1 cellular context compared by ENCODE assay signal in the genomic region with DNA sequence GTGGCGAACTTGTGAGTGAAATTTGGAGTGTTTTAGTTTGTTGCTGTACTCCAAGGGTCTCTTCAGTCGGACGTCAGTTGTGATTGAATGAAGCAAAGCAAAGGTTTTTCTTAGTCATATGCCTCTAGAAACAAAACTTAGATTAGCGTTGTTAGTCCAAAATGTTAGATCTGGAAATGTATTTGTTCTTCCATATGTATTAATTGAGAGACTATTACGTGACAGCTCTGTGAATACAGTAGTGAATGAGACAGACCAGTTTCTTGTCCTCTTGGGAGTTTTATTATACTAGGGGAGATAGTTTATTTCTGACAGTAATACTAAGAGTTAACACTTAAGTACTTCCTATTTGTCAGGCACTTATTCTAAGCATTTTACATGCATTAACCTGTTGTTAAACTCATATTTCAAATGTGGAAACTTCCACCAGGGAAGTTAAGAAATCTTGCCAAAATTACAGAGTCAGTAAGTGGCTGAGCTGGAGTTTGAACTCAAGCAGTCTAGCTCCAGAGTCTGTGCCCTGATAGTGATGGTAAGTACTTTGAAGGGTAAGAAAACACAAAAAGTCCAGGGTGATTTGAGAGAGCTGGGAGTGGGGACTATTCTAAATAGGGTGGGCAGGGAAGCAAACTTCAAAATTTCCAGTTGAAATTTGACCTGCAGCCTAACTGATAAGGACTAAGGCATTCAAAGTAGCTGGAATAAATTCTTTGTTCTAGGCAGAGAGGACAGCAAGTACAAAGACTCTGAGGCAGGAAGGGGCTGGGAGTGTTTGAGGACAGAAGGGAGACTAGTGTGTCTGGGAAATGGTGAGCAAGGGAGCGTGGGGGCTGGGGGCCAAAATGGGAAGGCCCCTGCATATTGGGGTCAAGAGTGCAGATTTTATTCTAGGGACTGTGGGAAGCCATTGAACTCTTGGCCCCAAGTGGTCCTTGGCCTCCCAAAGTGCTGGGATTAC.
TF ChIP-seq lines count a peak whose summit lies in the region.

No MANE protein-coding gene starts in this region.

TF ChIP-seq in HepG2, 621 proteins besides CTCF, POLR2A, EP300 and RAD21 (continued from another document and continues in another):
- TF ChIP-seq, protein P1, sequence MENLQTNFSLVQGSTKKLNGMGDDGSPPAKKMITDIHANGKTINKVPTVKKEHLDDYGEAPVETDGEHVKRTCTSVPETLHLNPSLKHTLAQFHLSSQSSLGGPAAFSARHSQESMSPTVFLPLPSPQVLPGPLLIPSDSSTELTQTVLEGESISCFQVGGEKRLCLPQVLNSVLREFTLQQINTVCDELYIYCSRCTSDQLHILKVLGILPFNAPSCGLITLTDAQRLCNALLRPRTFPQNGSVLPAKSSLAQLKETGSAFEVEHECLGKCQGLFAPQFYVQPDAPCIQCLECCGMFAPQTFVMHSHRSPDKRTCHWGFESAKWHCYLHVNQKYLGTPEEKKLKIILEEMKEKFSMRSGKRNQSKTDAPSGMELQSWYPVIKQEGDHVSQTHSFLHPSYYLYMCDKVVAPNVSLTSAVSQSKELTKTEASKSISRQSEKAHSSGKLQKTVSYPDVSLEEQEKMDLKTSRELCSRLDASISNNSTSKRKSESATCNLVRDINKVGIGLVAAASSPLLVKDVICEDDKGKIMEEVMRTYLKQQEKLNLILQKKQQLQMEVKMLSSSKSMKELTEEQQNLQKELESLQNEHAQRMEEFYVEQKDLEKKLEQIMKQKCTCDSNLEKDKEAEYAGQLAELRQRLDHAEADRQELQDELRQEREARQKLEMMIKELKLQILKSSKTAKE (CRISPR knock-in tag; IDR thresholded peaks at IDR 0.05; ENCODE audit: borderline replicate concordance), result peak; percentile 90
- no peak for TF ChIP-seq ATF7 (IDR thresholded peaks at IDR 0.05)
- TF ChIP-seq ATF7 (CRISPR knock-in tag; IDR thresholded peaks at IDR 0.05), result no peak
- no peak for TF ChIP-seq RAD51 (IDR thresholded peaks at IDR 0.05; ENCODE audit: borderline replicate concordance)
- peak; percentile 84 for TF ChIP-seq HNF4A (CRISPR knock-in tag; IDR thresholded peaks at IDR 0.05)
- TF ChIP-seq HOXA3 (CRISPR knock-in tag; IDR thresholded peaks at IDR 0.05), result peak; percentile 77
- TF ChIP-seq HNF4G (IDR thresholded peaks at IDR 0.05; ENCODE audit: borderline replicate concordance, low read depth, low read length), result peak; percentile 82
- TF ChIP-seq HNF4G (CRISPR knock-in tag; IDR thresholded peaks at IDR 0.05; ENCODE audit: borderline replicate concordance, low read depth), result no peak
- TF ChIP-seq HHEX (CRISPR knock-in tag; IDR thresholded peaks at IDR 0.05), result peak; percentile 31; the same call in 1 of the 2 replicates
- TF ChIP-seq, protein P2, sequence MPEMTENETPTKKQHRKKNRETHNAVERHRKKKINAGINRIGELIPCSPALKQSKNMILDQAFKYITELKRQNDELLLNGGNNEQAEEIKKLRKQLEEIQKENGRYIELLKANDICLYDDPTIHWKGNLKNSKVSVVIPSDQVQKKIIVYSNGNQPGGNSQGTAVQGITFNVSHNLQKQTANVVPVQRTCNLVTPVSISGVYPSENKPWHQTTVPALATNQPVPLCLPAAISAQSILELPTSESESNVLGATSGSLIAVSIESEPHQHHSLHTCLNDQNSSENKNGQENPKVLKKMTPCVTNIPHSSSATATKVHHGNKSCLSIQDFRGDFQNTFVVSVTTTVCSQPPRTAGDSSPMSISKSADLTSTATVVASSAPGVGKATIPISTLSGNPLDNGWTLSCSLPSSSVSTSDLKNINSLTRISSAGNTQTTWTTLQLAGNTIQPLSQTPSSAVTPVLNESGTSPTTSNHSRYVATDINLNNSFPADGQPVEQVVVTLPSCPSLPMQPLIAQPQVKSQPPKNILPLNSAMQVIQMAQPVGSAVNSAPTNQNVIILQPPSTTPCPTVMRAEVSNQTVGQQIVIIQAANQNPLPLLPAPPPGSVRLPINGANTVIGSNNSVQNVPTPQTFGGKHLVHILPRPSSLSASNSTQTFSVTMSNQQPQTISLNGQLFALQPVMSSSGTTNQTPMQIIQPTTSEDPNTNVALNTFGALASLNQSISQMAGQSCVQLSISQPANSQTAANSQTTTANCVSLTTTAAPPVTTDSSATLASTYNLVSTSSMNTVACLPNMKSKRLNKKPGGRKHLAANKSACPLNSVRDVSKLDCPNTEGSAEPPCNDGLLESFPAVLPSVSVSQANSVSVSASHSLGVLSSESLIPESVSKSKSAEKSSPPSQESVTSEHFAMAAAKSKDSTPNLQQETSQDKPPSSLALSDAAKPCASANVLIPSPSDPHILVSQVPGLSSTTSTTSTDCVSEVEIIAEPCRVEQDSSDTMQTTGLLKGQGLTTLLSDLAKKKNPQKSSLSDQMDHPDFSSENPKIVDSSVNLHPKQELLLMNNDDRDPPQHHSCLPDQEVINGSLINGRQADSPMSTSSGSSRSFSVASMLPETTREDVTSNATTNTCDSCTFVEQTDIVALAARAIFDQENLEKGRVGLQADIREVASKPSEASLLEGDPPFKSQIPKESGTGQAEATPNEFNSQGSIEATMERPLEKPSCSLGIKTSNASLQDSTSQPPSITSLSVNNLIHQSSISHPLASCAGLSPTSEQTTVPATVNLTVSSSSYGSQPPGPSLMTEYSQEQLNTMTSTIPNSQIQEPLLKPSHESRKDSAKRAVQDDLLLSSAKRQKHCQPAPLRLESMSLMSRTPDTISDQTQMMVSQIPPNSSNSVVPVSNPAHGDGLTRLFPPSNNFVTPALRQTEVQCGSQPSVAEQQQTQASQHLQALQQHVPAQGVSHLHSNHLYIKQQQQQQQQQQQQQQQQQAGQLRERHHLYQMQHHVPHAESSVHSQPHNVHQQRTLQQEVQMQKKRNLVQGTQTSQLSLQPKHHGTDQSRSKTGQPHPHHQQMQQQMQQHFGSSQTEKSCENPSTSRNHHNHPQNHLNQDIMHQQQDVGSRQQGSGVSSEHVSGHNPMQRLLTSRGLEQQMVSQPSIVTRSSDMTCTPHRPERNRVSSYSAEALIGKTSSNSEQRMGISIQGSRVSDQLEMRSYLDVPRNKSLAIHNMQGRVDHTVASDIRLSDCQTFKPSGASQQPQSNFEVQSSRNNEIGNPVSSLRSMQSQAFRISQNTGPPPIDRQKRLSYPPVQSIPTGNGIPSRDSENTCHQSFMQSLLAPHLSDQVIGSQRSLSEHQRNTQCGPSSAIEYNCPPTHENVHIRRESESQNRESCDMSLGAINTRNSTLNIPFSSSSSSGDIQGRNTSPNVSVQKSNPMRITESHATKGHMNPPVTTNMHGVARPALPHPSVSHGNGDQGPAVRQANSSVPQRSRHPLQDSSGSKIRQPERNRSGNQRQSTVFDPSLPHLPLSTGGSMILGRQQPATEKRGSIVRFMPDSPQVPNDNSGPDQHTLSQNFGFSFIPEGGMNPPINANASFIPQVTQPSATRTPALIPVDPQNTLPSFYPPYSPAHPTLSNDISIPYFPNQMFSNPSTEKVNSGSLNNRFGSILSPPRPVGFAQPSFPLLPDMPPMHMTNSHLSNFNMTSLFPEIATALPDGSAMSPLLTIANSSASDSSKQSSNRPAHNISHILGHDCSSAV (CRISPR knock-in tag; IDR thresholded peaks at IDR 0.05; ENCODE audit: borderline replicate concordance), result no peak
- 0 out of 2 replicates have a peak, but pooled peaks have one; percentile 34 for TF ChIP-seq ZSCAN25 (CRISPR knock-in tag; IDR thresholded peaks at IDR 0.05)
- TF ChIP-seq ZFP1 (CRISPR knock-in tag; IDR thresholded peaks at IDR 0.05), result 0 out of 2 replicates have a peak, but pooled peaks have one; percentile 23
- TF ChIP-seq GATAD2A (CRISPR knock-in tag; IDR thresholded peaks at IDR 0.05), result peak; percentile 69
- TF ChIP-seq ATF7-NPFF (CRISPR knock-in tag; IDR thresholded peaks at IDR 0.05; ENCODE audit: low read depth), result no peak
- TF ChIP-seq HNRNPH1 (optimal IDR thresholded peaks at IDR 0.05; ENCODE audit: low read depth, low read length), result no peak
- peak; percentile 49; the same call in 1 of the 2 replicates for TF ChIP-seq ELF3 (CRISPR knock-in tag; IDR thresholded peaks at IDR 0.05)
- TF ChIP-seq HDAC1 (CRISPR knock-in tag; IDR thresholded peaks at IDR 0.05), result peak; percentile 35; the same call in 1 of the 2 replicates
- TF ChIP-seq ZNF652 (CRISPR knock-in tag; IDR thresholded peaks at IDR 0.05; ENCODE audit: borderline replicate concordance, low read depth), result peak; percentile 54; the same call in 1 of the 2 replicates
- TF ChIP-seq FOXK2 (IDR thresholded peaks at IDR 0.05), result peak; percentile 32; the same call in 1 of the 2 replicates
- TF ChIP-seq, protein P3, sequence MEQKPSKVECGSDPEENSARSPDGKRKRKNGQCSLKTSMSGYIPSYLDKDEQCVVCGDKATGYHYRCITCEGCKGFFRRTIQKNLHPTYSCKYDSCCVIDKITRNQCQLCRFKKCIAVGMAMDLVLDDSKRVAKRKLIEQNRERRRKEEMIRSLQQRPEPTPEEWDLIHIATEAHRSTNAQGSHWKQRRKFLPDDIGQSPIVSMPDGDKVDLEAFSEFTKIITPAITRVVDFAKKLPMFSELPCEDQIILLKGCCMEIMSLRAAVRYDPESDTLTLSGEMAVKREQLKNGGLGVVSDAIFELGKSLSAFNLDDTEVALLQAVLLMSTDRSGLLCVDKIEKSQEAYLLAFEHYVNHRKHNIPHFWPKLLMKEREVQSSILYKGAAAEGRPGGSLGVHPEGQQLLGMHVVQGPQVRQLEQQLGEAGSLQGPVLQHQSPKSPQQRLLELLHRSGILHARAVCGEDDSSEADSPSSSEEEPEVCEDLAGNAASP (CRISPR knock-in tag; IDR thresholded peaks at IDR 0.05; ENCODE audit: borderline replicate concordance), result peak; percentile 96; the same call in 1 of the 2 replicates
- no peak for TF ChIP-seq CBX1 (IDR thresholded peaks at IDR 0.05; ENCODE audit: low read depth)
- TF ChIP-seq CREM (IDR thresholded peaks at IDR 0.05), result peak; percentile 75; the same call in 1 of the 2 replicates
- TF ChIP-seq CREM (CRISPR knock-in tag; IDR thresholded peaks at IDR 0.05), result no peak
- peak; percentile 92 for TF ChIP-seq HMG20B (CRISPR knock-in tag; conservative IDR thresholded peaks at IDR 0.05)
- TF ChIP-seq, protein P4, sequence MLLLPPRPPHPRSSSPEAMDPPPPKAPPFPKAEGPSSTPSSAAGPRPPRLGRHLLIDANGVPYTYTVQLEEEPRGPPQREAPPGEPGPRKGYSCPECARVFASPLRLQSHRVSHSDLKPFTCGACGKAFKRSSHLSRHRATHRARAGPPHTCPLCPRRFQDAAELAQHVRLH (CRISPR knock-in tag; IDR thresholded peaks at IDR 0.05; ENCODE audit: borderline replicate concordance, low read depth), result 0 out of 2 replicates have a peak, but pooled peaks have one; percentile 47
- TF ChIP-seq SOX5 (CRISPR knock-in tag; IDR thresholded peaks at IDR 0.05; ENCODE audit: borderline replicate concordance), result peak; percentile 96
- peak; percentile 70 for TF ChIP-seq ZMYM4 (CRISPR knock-in tag; IDR thresholded peaks at IDR 0.05)
- 0 out of 2 replicates have a peak, but pooled peaks have one; percentile 48 for TF ChIP-seq CHD4 (IDR thresholded peaks at IDR 0.05; ENCODE audit: borderline replicate concordance, low read length)
- peak; percentile 29; the same call in 1 of the 2 replicates for TF ChIP-seq TGIF2 (CRISPR knock-in tag; IDR thresholded peaks at IDR 0.05)
- TF ChIP-seq ZNF12 (CRISPR knock-in tag; IDR thresholded peaks at IDR 0.05), result no peak
- no peak for TF ChIP-seq ZNF788 (CRISPR knock-in tag; IDR thresholded peaks at IDR 0.05; ENCODE audit: borderline replicate concordance)
- no peak for TF ChIP-seq ZNF720 (CRISPR knock-in tag; IDR thresholded peaks at IDR 0.05)
- TF ChIP-seq, protein P5, sequence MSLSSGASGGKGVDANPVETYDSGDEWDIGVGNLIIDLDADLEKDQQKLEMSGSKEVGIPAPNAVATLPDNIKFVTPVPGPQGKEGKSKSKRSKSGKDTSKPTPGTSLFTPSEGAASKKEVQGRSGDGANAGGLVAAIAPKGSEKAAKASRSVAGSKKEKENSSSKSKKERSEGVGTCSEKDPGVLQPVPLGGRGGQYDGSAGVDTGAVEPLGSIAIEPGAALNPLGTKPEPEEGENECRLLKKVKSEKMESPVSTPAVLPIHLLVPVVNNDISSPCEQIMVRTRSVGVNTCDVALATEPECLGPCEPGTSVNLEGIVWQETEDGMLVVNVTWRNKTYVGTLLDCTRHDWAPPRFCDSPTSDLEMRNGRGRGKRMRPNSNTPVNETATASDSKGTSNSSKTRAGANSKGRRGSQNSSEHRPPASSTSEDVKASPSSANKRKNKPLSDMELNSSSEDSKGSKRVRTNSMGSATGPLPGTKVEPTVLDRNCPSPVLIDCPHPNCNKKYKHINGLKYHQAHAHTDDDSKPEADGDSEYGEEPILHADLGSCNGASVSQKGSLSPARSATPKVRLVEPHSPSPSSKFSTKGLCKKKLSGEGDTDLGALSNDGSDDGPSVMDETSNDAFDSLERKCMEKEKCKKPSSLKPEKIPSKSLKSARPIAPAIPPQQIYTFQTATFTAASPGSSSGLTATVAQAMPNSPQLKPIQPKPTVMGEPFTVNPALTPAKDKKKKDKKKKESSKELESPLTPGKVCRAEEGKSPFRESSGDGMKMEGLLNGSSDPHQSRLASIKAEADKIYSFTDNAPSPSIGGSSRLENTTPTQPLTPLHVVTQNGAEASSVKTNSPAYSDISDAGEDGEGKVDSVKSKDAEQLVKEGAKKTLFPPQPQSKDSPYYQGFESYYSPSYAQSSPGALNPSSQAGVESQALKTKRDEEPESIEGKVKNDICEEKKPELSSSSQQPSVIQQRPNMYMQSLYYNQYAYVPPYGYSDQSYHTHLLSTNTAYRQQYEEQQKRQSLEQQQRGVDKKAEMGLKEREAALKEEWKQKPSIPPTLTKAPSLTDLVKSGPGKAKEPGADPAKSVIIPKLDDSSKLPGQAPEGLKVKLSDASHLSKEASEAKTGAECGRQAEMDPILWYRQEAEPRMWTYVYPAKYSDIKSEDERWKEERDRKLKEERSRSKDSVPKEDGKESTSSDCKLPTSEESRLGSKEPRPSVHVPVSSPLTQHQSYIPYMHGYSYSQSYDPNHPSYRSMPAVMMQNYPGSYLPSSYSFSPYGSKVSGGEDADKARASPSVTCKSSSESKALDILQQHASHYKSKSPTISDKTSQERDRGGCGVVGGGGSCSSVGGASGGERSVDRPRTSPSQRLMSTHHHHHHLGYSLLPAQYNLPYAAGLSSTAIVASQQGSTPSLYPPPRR (CRISPR knock-in tag; IDR thresholded peaks at IDR 0.05; ENCODE audit: borderline replicate concordance), result peak; percentile 81; the same call in 1 of the 2 replicates
- peak; percentile 98 for TF ChIP-seq SIX4 (CRISPR knock-in tag; IDR thresholded peaks at IDR 0.05)
- no peak; the same call in 1 of the 2 replicates for TF ChIP-seq STAG1 (CRISPR knock-in tag; IDR thresholded peaks at IDR 0.05)
- peak; percentile 77; the same call in 1 of the 2 replicates for TF ChIP-seq SPEN (CRISPR knock-in tag; IDR thresholded peaks at IDR 0.05; ENCODE audit: low read depth)
- TF ChIP-seq NCOR1 (IDR thresholded peaks at IDR 0.05; ENCODE audit: borderline replicate concordance, low read length), result peak; percentile 95
- TF ChIP-seq ZSCAN9 (CRISPR knock-in tag; IDR thresholded peaks at IDR 0.05; ENCODE audit: borderline replicate concordance), result peak; percentile 57; the same call in 1 of the 2 replicates
- TF ChIP-seq TBL1XR1 (IDR thresholded peaks at IDR 0.05; ENCODE audit: borderline replicate concordance, low read length, partially characterized antibody), result peak; percentile 49
